Comparison of ENCODE assay signal across 22 cellular contexts in genomic region chr1:228462560-228462959, GRCh38. TPM values are rescaled to one million over a fixed set of nuclear protein-coding genes. Genes with fewer than 3 reads are reported as not detected.
DNase-seq lines count a peak whose midpoint lies in the region; ATAC-seq and TF ChIP-seq lines count a peak whose summit lies in the region.
"Had no signal": no experiment of that assay in that cellular context is flagged by ENCODE, and none has a peak within 500 bp of the region (broad histone marks: within the 10 kb centered on the region; RNA-seq: fewer than 3 reads in every experiment).

No MANE protein-coding gene starts in this region.

- DNase-seq in BE2C (no peak), globus pallidus (ENCODE audit: low spot score) (no peak), osteoblast (ENCODE audit: insufficient read length, low spot score, missing footprints) (no peak), lower lobe of right lung (no peak)
- DNase-seq in activated CD4-positive, alpha-beta memory T cell treated with anti-CD3 and anti-CD28 coated beads, Interleukin-2, amount 10 ng/mL, durations not matched to agents 7 days and 5 days, result no peak
- DNase-seq: activated gamma-delta T cell treated with Interleukin-2 at 50 U/mL for 16 hours; effector CD8-positive, alpha-beta T cell; H7; MV-4-11; NCI-H187; NCI-H226; PC-9; SHP77 treated with DMSO at 0.1 percent for 48 hours; stimulated activated CD4-positive, alpha-beta T cell treated with anti-CD3 and anti-CD28 coated beads, Interleukin-4, amount 100 ng/mL, for 4 hours had no signal

- POLR2A ChIA-PET in activated CD4-positive, alpha-beta memory T cell treated with anti-CD3 and anti-CD28 coated beads, Interleukin-2, amount 10 ng/mL, durations not matched to agents 7 days and 5 days (lab: Charles Lee), result interaction anchor here (0.9 to 5.0 kb wide), 4 partner anchors 20 to 68 kb away, joined by 3 to 153 read pairs (median 27); partner anchors contain the start of genes RNF187 and TRIM11

- TF ChIP-seq CTCF in 22Rv1 (IDR thresholded peaks at IDR 0.05) (no peak), BE2C (IDR thresholded peaks at IDR 0.05; ENCODE audit: low read depth, low read length) (no peak), osteoblast (IDR thresholded peaks at IDR 0.05; ENCODE audit: extremely low read depth, low read depth, low read length) (no peak), lower lobe of right lung (IDR thresholded peaks at IDR 0.05) (no peak)

- CTCF ChIA-PET in activated CD4-positive, alpha-beta memory T cell treated with anti-CD3 and anti-CD28 coated beads, Interleukin-2, amount 10 ng/mL, durations not matched to agents 7 days and 5 days (lab: Charles Lee), result interaction anchor here (1.2 to 1.8 kb wide), 4 partner anchors 9 to 56 kb away, joined by 4 to 7 read pairs (median 6); partner anchors contain the start of genes RNF187 and TRIM11

- no peak overlapping the region for H3K4me2 ChIP-seq in osteoblast (ENCODE audit: insufficient read depth, low read length)
- H3K4me2 ChIP-seq: PC-9 had no signal

- H3K27me3 ChIP-seq in BE2C (no peaks in the 10 kb centered on the region), iPS-20b (ENCODE audit: insufficient read depth, low read length) (peaks cover 50% of the 10 kb centered on the region), osteoblast (ENCODE audit: insufficient read depth, low read length) (peaks cover 64% of the 10 kb centered on the region), lower lobe of right lung (ENCODE audit: low read depth) (peaks cover 83% of the 10 kb centered on the region)

- intact Hi-C loops in lower lobe of right lung (cut with DNase I), result no loop called here

- H3K9ac ChIP-seq in iPS-20b (ENCODE audit: low read depth, low read length), result no peak overlapping the region

- peak overlapping the region; percentile 91 for H3K27ac Mint-ChIP-seq in activated CD4-positive, alpha-beta memory T cell treated with anti-CD3 and anti-CD28 coated beads, Interleukin-2, amount 10 ng/mL, durations not matched to agents 7 days and 5 days

- H3K9me3 Mint-ChIP-seq in activated CD4-positive, alpha-beta memory T cell treated with anti-CD3 and anti-CD28 coated beads, Interleukin-2, amount 10 ng/mL, durations not matched to agents 7 days and 5 days, result no peaks in the 10 kb centered on the region

- H3K79me2 ChIP-seq in osteoblast (ENCODE audit: insufficient read depth, low read length), result no peaks in the 10 kb centered on the region

- H3K36me3 Mint-ChIP-seq in activated CD4-positive, alpha-beta memory T cell treated with anti-CD3 and anti-CD28 coated beads, Interleukin-2, amount 10 ng/mL, durations not matched to agents 7 days and 5 days (ENCODE audit: low read depth), result peaks cover 25% of the 10 kb centered on the region

- H3K4me3 Mint-ChIP-seq in activated CD4-positive, alpha-beta memory T cell treated with anti-CD3 and anti-CD28 coated beads, Interleukin-2, amount 10 ng/mL, durations not matched to agents 7 days and 5 days, result peak overlapping the region; percentile 76

- ATAC-seq in GM18520 (IDR thresholded peaks at IDR 0.05; ENCODE audit: unreplicated experiment), result no peak
- ATAC-seq in lower lobe of right lung, result no peak
- ATAC-seq: left lobe of liver had no signal

- no peaks in the 10 kb centered on the region for H3K4me1 ChIP-seq in BE2C
- H3K4me1 ChIP-seq in iPS-20b (ENCODE audit: insufficient read depth, low read length), result peaks cover 9% of the 10 kb centered on the region; the same call in 1 of the 2 replicates
- peaks cover 4% of the 10 kb centered on the region for H3K4me1 ChIP-seq in osteoblast (ENCODE audit: insufficient read depth, low read length)
- H3K4me1 ChIP-seq in lower lobe of right lung, result peaks cover 25% of the 10 kb centered on the region

- H3K4me3 ChIP-seq in BE2C (ENCODE audit: low read depth, low read length) (peak overlapping the region; percentile 88), iPS-20b (ENCODE audit: low read length) (peak overlapping the region; percentile 83; the same call in 1 of the 2 replicates), osteoblast (ENCODE audit: insufficient read depth, low read length) (no peak overlapping the region), lower lobe of right lung (no peak overlapping the region)
- H3K4me3 ChIP-seq: PC-9, right atrium auricular region had no signal

- H3K27ac ChIP-seq in 22Rv1 (peak overlapping the region; percentile 88; the same call in 1 of the 2 replicates), iPS-20b (ENCODE audit: low read length) (no peak overlapping the region), osteoblast (ENCODE audit: low read depth, low read length) (no peak overlapping the region), lower lobe of right lung (no peak overlapping the region)
- H3K27ac ChIP-seq: PC-9, right atrium auricular region, VCaP had no signal

- H3K36me3 ChIP-seq in BE2C (no peaks in the 10 kb centered on the region), iPS-20b (ENCODE audit: insufficient read depth, low read depth, low read length) (no peaks in the 10 kb centered on the region), osteoblast (ENCODE audit: insufficient read depth, low read length) (no peaks in the 10 kb centered on the region), lower lobe of right lung (no peaks in the 10 kb centered on the region)
- H3K36me3 ChIP-seq: right atrium auricular region had no signal

- no peaks in the 10 kb centered on the region for H3K27me3 Mint-ChIP-seq in activated CD4-positive, alpha-beta memory T cell treated with anti-CD3 and anti-CD28 coated beads, Interleukin-2, amount 10 ng/mL, durations not matched to agents 7 days and 5 days

- peaks cover 67% of the 10 kb centered on the region for H3K4me1 Mint-ChIP-seq in activated CD4-positive, alpha-beta memory T cell treated with anti-CD3 and anti-CD28 coated beads, Interleukin-2, amount 10 ng/mL, durations not matched to agents 7 days and 5 days

- no peaks in the 10 kb centered on the region for H3K9me3 ChIP-seq in BE2C
- H3K9me3 ChIP-seq in iPS-20b (ENCODE audit: insufficient read depth, low read depth, low read length), result no peaks in the 10 kb centered on the region
- H3K9me3 ChIP-seq in osteoblast (ENCODE audit: low read depth, low read length), result no peaks in the 10 kb centered on the region
- H3K9me3 ChIP-seq in lower lobe of right lung, result no peaks in the 10 kb centered on the region
- H3K9me3 ChIP-seq: right atrium auricular region had no signal

- no peak overlapping the region for H2AFZ ChIP-seq in osteoblast (ENCODE audit: low read length)
- H2AFZ ChIP-seq: PC-9 had no signal

- no peaks in the 10 kb centered on the region for H4K20me1 ChIP-seq in osteoblast (ENCODE audit: insufficient read depth, low read length)

RNA-seq across cellular contexts. Expression of gene RNF187, which starts 24.6 kb away (rescaled TPM):
- polyA plus RNA-seq in BE2C (2012; ENCODE audit: insufficient read depth, insufficient read length, low read depth), result 649 TPM
- 100 to 1,000 TPM; 121 to 127 TPM for total RNA-seq in activated CD4-positive, alpha-beta memory T cell treated with anti-CD3 and anti-CD28 coated beads, Interleukin-2, amount 10 ng/mL, durations not matched to agents 7 days and 5 days
- total RNA-seq in osteoblast (46.0 and 52.5 TPM in 2 replicates), lower lobe of right lung (79.8 TPM)

RNA-seq across cellular contexts. Expression of gene TRIM17, which starts 45.9 kb away (rescaled TPM):
- 2.7 TPM for polyA plus RNA-seq in BE2C (2012; ENCODE audit: insufficient read depth, insufficient read length, low read depth)
- total RNA-seq in activated CD4-positive, alpha-beta memory T cell treated with anti-CD3 and anti-CD28 coated beads, Interleukin-2, amount 10 ng/mL, durations not matched to agents 7 days and 5 days, result 1 to 10 TPM; 2.8 to 3.8 TPM
- total RNA-seq in osteoblast, result under 0.01 TPM in 1 of 2 replicates, not detected in the other
- total RNA-seq in lower lobe of right lung, result 2.6 TPM
- total RNA-seq: Daoy, glomerular endothelial cell, left lobe of liver, right atrium auricular region had no signal

RNA-seq across cellular contexts. Expression of gene TRIM11, which starts 55.9 kb away (rescaled TPM):
- 76.0 TPM for polyA plus RNA-seq in BE2C (2012; ENCODE audit: insufficient read depth, insufficient read length, low read depth)
- 10 to 100 TPM; 63.7 to 69.0 TPM for total RNA-seq in activated CD4-positive, alpha-beta memory T cell treated with anti-CD3 and anti-CD28 coated beads, Interleukin-2, amount 10 ng/mL, durations not matched to agents 7 days and 5 days
- total RNA-seq in osteoblast, result 22.1 and 25.7 TPM in 2 replicates
- total RNA-seq in lower lobe of right lung, result 26.2 TPM

Comparison
In these comparisons a context has a peak if more than half of its experiments do, and no peak if none do; other contexts are left out.
1. H3K4me3 ChIP-seq: peak in BE2C (single experiment) and iPS-20b (single experiment); none in osteoblast (single experiment) and lower lobe of right lung (single experiment).